23 cellular contexts compared by ENCODE assay signal in the genomic region with DNA sequence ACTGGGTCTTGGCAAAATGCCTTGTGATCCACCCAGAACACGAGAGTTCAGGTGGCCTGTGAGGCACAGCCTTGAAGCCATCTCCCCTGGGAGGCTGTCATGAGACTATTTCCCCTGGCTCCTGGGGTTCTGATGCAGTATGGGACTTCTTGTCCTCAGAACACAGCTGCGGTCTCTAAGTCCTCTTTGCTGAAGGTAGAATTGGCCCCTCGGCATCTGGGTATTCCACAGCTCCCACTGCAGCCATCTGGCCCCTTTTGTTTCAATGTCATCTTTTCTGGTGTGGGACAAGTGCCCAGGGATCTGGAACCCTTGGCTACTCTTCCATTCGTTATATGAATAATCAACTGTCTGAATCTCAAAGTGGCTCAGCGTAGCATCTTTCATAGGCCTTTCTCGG. TPM values are rescaled to one million over a fixed set of nuclear protein-coding genes. Genes with fewer than 3 reads are reported as not detected.
DNase-seq lines count a peak whose midpoint lies in the region; TF ChIP-seq lines count a peak whose summit lies in the region.
"Had no signal": no experiment of that assay in that cellular context is flagged by ENCODE, and none has a peak within 500 bp of the region (broad histone marks: within the 10 kb centered on the region; RNA-seq: fewer than 3 reads in every experiment).

No MANE protein-coding gene starts in this region.

- H3K36me3 ChIP-seq in OCI-LY7 (ENCODE audit: insufficient read depth, low read length), result no peaks in the 10 kb centered on the region
- H3K36me3 ChIP-seq in transverse colon, result no peaks in the 10 kb centered on the region

- no peaks in the 10 kb centered on the region for H3K9me3 Mint-ChIP-seq in osteocyte (ENCODE audit: unreplicated experiment)
- H3K9me3 Mint-ChIP-seq: CD4-positive, alpha-beta memory T cell had no signal

- no peak overlapping the region for H3K4me3 Mint-ChIP-seq in osteocyte (ENCODE audit: unreplicated experiment)
- H3K4me3 Mint-ChIP-seq: CD4-positive, alpha-beta memory T cell had no signal

- no peaks in the 10 kb centered on the region for H3K27me3 Mint-ChIP-seq in osteocyte (ENCODE audit: unreplicated experiment)

- intact Hi-C loops in OCI-LY7 (cut with micrococcal nuclease; ENCODE audit: unreplicated experiment) (loop anchor here (5.0 kb wide), 1 partner anchor 352 kb away; no protein-coding TSS in a partner anchor), transverse colon (cut with DNase I; ENCODE audit: low total_unique reads) (no loop called here)

- TF ChIP-seq CTCF in osteocyte (IDR thresholded peaks at IDR 0.05), result no peak
- TF ChIP-seq CTCF in OCI-LY7 (conservative IDR thresholded peaks at IDR 0.05; ENCODE audit: low read length), result no peak
- TF ChIP-seq CTCF in transverse colon (IDR thresholded peaks at IDR 0.05), result no peak

- peaks cover 25% of the 10 kb centered on the region for H3K4me1 ChIP-seq in OCI-LY7 (ENCODE audit: insufficient read depth, low read length, poor library complexity, severe bottlenecking)
- peaks cover 16 to 23% (median 21%) of the 10 kb centered on the region in 4 donors for H3K4me1 ChIP-seq in transverse colon

- H3K27ac Mint-ChIP-seq in osteocyte (ENCODE audit: unreplicated experiment), result no peak overlapping the region

- BruUV-seq in OCI-LY7 (replicated peaks; lab: Mats Ljungman, UMichigan), result no TSS peak

- no peaks in the 10 kb centered on the region for H3K9me3 ChIP-seq in OCI-LY7 (ENCODE audit: low read length)
- no peaks in the 10 kb centered on the region for H3K9me3 ChIP-seq in transverse colon

- H3K27ac ChIP-seq in OCI-LY7 (ENCODE audit: low read depth, low read length, poor library complexity, severe bottlenecking), result no peak overlapping the region
- H3K27ac ChIP-seq in transverse colon, result no peak overlapping the region
- H3K27ac ChIP-seq: 22Rv1, SK-N-MC had no signal

- H3K4me3 ChIP-seq in OCI-LY7 (ENCODE audit: low read depth, low read length, poor library complexity, severe bottlenecking), result no peak overlapping the region
- H3K4me3 ChIP-seq in transverse colon, result no peak overlapping the region
- H3K4me3 ChIP-seq: SK-N-MC had no signal

- DNase-seq in NCI-H82 (lab: John Stamatoyannopoulos, UW), result peak; percentile 34
- DNase-seq in NCI-H82 treated with DMSO at 0.1 percent for 48 hours (lab: John Stamatoyannopoulos, UW; ENCODE audit: unreplicated experiment), result no peak
- DNase-seq in NAMALWA (ENCODE audit: low spot score), result peak; percentile 40
- peak; percentile 56 for DNase-seq in osteocyte (ENCODE audit: extremely low spot score, unreplicated experiment)
- DNase-seq in OCI-LY7 (ENCODE audit: low spot score), result no peak
- DNase-seq in transverse colon, result no peak
- DNase-seq in NCI-H2029 treated with DMSO at 0.1 percent for 48 hours (lab: John Stamatoyannopoulos, UW), result no peak
- DNase-seq: CD4-positive, alpha-beta memory T cell; COR-L47; DMS79 treated with DMSO at 0.1 percent for 48 hours; GF-D8; Kasumi-1; NCI-H1105; NCI-H146; NCI-H1930; NCI-H446; NCI-H524 treated with DMSO at 0.1 percent for 48 hours; NCI-H774; SIG-M5 had no signal

- H4K20me1 ChIP-seq in OCI-LY7 (ENCODE audit: insufficient read depth, low read length), result no peaks in the 10 kb centered on the region

- H2AFZ ChIP-seq in OCI-LY7 (ENCODE audit: low read length), result no peak overlapping the region

- no peaks in the 10 kb centered on the region for H3K4me1 Mint-ChIP-seq in osteocyte (ENCODE audit: unreplicated experiment)

- no peak for TF ChIP-seq POLR2A in transverse colon (IDR thresholded peaks at IDR 0.05)

- H3K36me3 Mint-ChIP-seq in osteocyte (ENCODE audit: unreplicated experiment), result no peaks in the 10 kb centered on the region
- H3K36me3 Mint-ChIP-seq: CD4-positive, alpha-beta memory T cell had no signal

- H3K27me3 ChIP-seq in transverse colon, result no peaks in the 10 kb centered on the region

- no peak overlapping the region for H3K4me2 ChIP-seq in OCI-LY7 (ENCODE audit: low read length)

- CTCF ChIA-PET in OCI-LY7 (lab: Charles Lee; ENCODE audit: unreplicated experiment), result interaction anchor here (1.4 to 3.4 kb wide), 2 partner anchors 36 to 105 kb away, joined by 4 to 16 read pairs; no protein-coding TSS in a partner anchor

- no peaks in the 10 kb centered on the region for H3K79me2 ChIP-seq in OCI-LY7 (ENCODE audit: insufficient read depth, low read depth, low read length)

- TF ChIP-seq EP300 in transverse colon (IDR thresholded peaks at IDR 0.05; ENCODE audit: low read depth), result no peak

- 85 to 90% methylated on average over 5 to 6 of the region's 6 CpGs for WGBS in transverse colon (ENCODE audit: low coverage in 1 of 2), 2 donors

- POLR2A ChIA-PET in OCI-LY7 (lab: Charles Lee), result interaction anchor here (1.2 to 4.2 kb wide), 2 partner anchors 17 to 58 kb away, joined by 4 to 32 read pairs; partner anchors contain the start of gene LY9

- H3K9me2 ChIP-seq in OCI-LY7 (ENCODE audit: insufficient read depth, low read length), result no peaks in the 10 kb centered on the region

- in situ Hi-C loops in transverse colon (cut with MboI; ENCODE audit: low pct_ligation_motif_present in 1 of 4, low pct_unique_long_range_greater_than_20kb in 1 of 4, low sequenced_read_pairs in 3 of 4), result loop anchor here in 1 of 4 donors (10.0 kb wide), 2 partner anchors 54 to 56 kb away; no protein-coding TSS in a partner anchor

RNA-seq across cellular contexts. Expression of gene LY9, which starts 17.0 kb away (rescaled TPM):
- not detected in 2 replicates for total RNA-seq in osteocyte
- 23.7 and 28.4 TPM in 2 replicates for total RNA-seq in OCI-LY7 (2014; rRNA removed; shearing (Covaris generic))
- total RNA-seq in OCI-LY7 (2022), result 40.2 and 42.8 TPM in 2 replicates
- 1 to 10 TPM in 3 of 4 donors, under 1 TPM in 1; 0.40 to 9.4 (median 1.8) TPM for total RNA-seq in transverse colon
- total RNA-seq: HT-29, M059J had no signal

RNA-seq across cellular contexts. Expression of gene SLAMF7, which starts 39.9 kb away (rescaled TPM):
- total RNA-seq in osteocyte (not detected in 2 replicates), OCI-LY7 (2022) (not detected in 2 replicates), transverse colon (10 to 100 TPM in 1 of 4 donors, 1 to 10 TPM in 1, under 1 TPM in 1, not detected in 1; 0.20 to 15.4 (median 2.7) TPM)
- not detected in 2 replicates for total RNA-seq in OCI-LY7 (2014; rRNA removed; shearing (Covaris generic))
- total RNA-seq: HT-29 had no signal

Comparison
In these comparisons a context has a peak if more than half of its experiments do, and no peak if none do; other contexts are left out.
1. DNase-seq: peak in NCI-H82 (single experiment), NAMALWA (single experiment) and osteocyte (single experiment); none in NCI-H82 treated with DMSO at 0.1 percent for 48 hours (single experiment), OCI-LY7 (single experiment), transverse colon (single experiment) and NCI-H2029 treated with DMSO at 0.1 percent for 48 hours (single experiment).